8 cellular contexts compared by ENCODE assay signal in genomic region chr9:34620061-34620994, GRCh38. TPM values are rescaled to one million over a fixed set of nuclear protein-coding genes. Genes with fewer than 3 reads are reported as not detected.
DNase-seq lines count a peak whose midpoint lies in the region; ATAC-seq, FAIRE-seq and TF ChIP-seq lines count a peak whose summit lies in the region.

TSS of gene DCTN3 (minus strand) at chr9:34620495. CDS start at chr9:34620464, 31 bp downstream.

- H3K4me1 ChIP-seq in kidney (ENCODE audit: control insufficient read depth in 1 of 2, insufficient read depth in 1 of 2, low read depth in 1 of 2, low read length in 2 of 2) = peaks cover 4 to 9% of the 10 kb centered on the region in 2 donors

- peak within 1 kb of the TSS; percentile 79 to 89 for H3K9ac ChIP-seq in kidney (ENCODE audit: low read length in 2 of 2)

- in situ Hi-C loops in GM18951 (cut with MboI; ENCODE audit: low sequenced_read_pairs, unreplicated experiment) = no loop called here

- DNase-seq in AG08396 (ENCODE audit: low spot score) (peak; percentile 97), NCI-H446 (lab: John Stamatoyannopoulos, UW) (peak; percentile 93 to 98), cerebellar cortex (ENCODE audit: low spot score) (peak; percentile 99), kidney (peak; percentile 97)
- DNase-seq in activated CD4-positive, CD25-positive, alpha-beta regulatory T cell treated with anti-CD3 and anti-CD28 coated beads, Interleukin-2, amount 50 U/mL, for 16 hours (ENCODE audit: low read depth, low spot score) = peak; percentile 87
- DNase-seq in stimulated activated CD4-positive, alpha-beta T cell treated with anti-CD3 and anti-CD28 coated beads, Interleukin-15, amount 100 ng/mL, for 24 hours = peak; percentile 94

- intact Hi-C loops in kidney (cut with DNase I) = no loop called here

- no peak within 1 kb of the TSS for H3K27ac ChIP-seq in kidney (ENCODE audit: low read depth in 2 of 2, low read length in 2 of 2)

- ATAC-seq in HG03196 (IDR thresholded peaks at IDR 0.05; ENCODE audit: unreplicated experiment) = peak; percentile 97

- TF ChIP-seq CTCF in kidney (IDR thresholded peaks at IDR 0.05; ENCODE audit: borderline replicate concordance, extremely low read depth, insufficient read depth) = no peak

- H3K36me3 ChIP-seq in kidney (ENCODE audit: control insufficient read depth in 1 of 2, insufficient read depth in 2 of 2, low read length in 2 of 2) = peaks cover 23 to 24% of the 10 kb centered on the region in 2 donors

- peak; percentile 77 for TF ChIP-seq POLR2A in GM18951 (IDR thresholded peaks at IDR 0.05; ENCODE audit: extremely low read depth, insufficient read depth, insufficient read length)

- peak within 1 kb of the TSS; percentile 80 to 97 for H3K4me3 ChIP-seq in kidney (ENCODE audit: low read length in 2 of 2)

- peak; percentile 44 for FAIRE-seq in kidney (lab: Jason Lieb, UNC)

- H3K9me3 ChIP-seq in kidney (ENCODE audit: control insufficient read depth in 1 of 2, low read length in 2 of 2) = no peaks in the 10 kb centered on the region

RNA-seq across cellular contexts. Expression of gene DCTN3, which starts in this region (rescaled TPM):
- 92.0 TPM for total RNA-seq in kidney
- polyA plus RNA-seq in kidney (ENCODE audit: insufficient read depth, low read depth, low replicate concordance) = 175 TPM
